In the genomic region with DNA sequence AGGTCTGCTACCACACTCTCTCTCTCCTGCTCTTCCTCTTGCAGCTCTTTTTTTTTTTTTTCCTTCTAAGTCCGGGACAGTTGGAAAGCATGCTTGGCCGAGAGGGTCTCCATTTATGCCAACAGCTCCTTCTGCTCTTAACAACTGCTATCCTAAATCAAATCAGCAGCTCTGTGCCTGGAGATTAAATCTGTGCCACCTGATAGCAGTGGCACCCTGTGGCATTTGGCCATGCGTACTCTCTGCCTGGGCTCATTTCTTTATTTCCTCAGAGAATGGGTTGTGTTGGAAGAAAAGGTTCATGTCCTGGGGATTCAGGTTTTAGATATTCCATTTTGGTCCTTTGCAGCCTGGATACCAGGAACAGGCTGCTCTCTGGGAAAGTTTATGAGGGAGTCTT, we compare ENCODE assay signal across 31 cellular contexts.
"Had no signal": no experiment of that assay in that cellular context is flagged by ENCODE, and none has a peak within 500 bp of the region (broad histone marks: within the 10 kb centered on the region; RNA-seq: fewer than 3 reads in every experiment).

No MANE protein-coding gene starts in this region.

- H3K27me3 ChIP-seq: colonic mucosa, esophagus squamous epithelium, hepatocyte, neutrophil, sigmoid colon, uterus had no signal

- H3K4me1 Mint-ChIP-seq: activated CD4-positive, alpha-beta T cell treated with anti-CD3 and anti-CD28 coated beads, Interleukin-2, amount 10 ng/mL, durations not matched to agents 24 days and 14 days; activated naive CD4-positive, alpha-beta T cell treated with anti-CD3 and anti-CD28 coated beads, Interleukin-2, amount 10 ng/mL, durations not matched to agents 7 days and 5 days; nephron; stimulated activated effector memory CD8-positive, alpha-beta T cell treated with anti-CD3 and anti-CD28 coated beads, Interleukin-12 subunit alpha, Interleukin-12 subunit beta, amount 100 ng/mL, for 72 hours; stimulated activated naive CD8-positive, alpha-beta T cell treated with anti-CD3 and anti-CD28 coated beads, Interleukin-15, amount 100 ng/mL, for 72 hours had no signal

- H3K4me2 ChIP-seq: hepatocyte had no signal

- H3K4me1 ChIP-seq: colonic mucosa, esophagus squamous epithelium, left ventricle myocardium inferior, sigmoid colon, uterus had no signal

- H3K27ac ChIP-seq: colonic mucosa, epithelial cell of prostate, esophagus squamous epithelium, hepatocyte, left ventricle myocardium inferior, neutrophil, sigmoid colon, uterus, WERI-Rb-1 had no signal

- H3K4me3 Mint-ChIP-seq: activated CD4-positive, alpha-beta memory T cell treated with anti-CD3 and anti-CD28 coated beads for 36 hours; activated CD4-positive, alpha-beta T cell treated with anti-CD3 and anti-CD28 coated beads, Interleukin-2, amount 10 ng/mL, durations not matched to agents 24 days and 14 days; activated naive CD4-positive, alpha-beta T cell treated with anti-CD3 and anti-CD28 coated beads, Interleukin-2, amount 10 ng/mL, durations not matched to agents 7 days and 5 days; activated T-helper 1 cell treated with anti-CD3 and anti-CD28 coated beads, Interleukin-12 subunit alpha, Interleukin-12 subunit beta, Interleukin-2, Interleukin-4 antibody, amounts not matched to agents 30 ng/mL and 10 ng/mL and 1 ng/mL, durations not matched to agents 14 hours and 24 hours and 36 hours; nephron; stimulated activated effector memory CD8-positive, alpha-beta T cell treated with anti-CD3 and anti-CD28 coated beads, Interleukin-12 subunit alpha, Interleukin-12 subunit beta, amount 100 ng/mL, for 72 hours; stimulated activated naive CD8-positive, alpha-beta T cell treated with anti-CD3 and anti-CD28 coated beads, Interleukin-15, amount 100 ng/mL, for 72 hours; T-helper 1 cell treated with Interleukin-12 subunit alpha and Interleukin-12 subunit beta and Interleukin-4 antibody, amounts not matched to agents 30 μg/mL and 1 μg/mL, for 36 hours; type B pancreatic cell had no signal

- H3K79me2 ChIP-seq: hepatocyte had no signal

- H3K36me3 ChIP-seq: colonic mucosa, esophagus squamous epithelium, left ventricle myocardium inferior, neutrophil, sigmoid colon, uterus, WERI-Rb-1 had no signal

- H2AFZ ChIP-seq: hepatocyte had no signal

- H3K9me3 Mint-ChIP-seq: nephron, type B pancreatic cell had no signal

- ATAC-seq: stimulated activated effector memory CD8-positive, alpha-beta T cell treated with anti-CD3 and anti-CD28 coated beads, Interleukin-12 subunit alpha, Interleukin-12 subunit beta, amount 100 ng/mL, for 72 hours; stimulated activated naive CD8-positive, alpha-beta T cell treated with anti-CD3 and anti-CD28 coated beads, Interleukin-15, amount 100 ng/mL, for 72 hours had no signal

- H3K36me3 Mint-ChIP-seq: activated CD4-positive, alpha-beta memory T cell treated with anti-CD3 and anti-CD28 coated beads for 36 hours; activated naive CD4-positive, alpha-beta T cell treated with anti-CD3 and anti-CD28 coated beads, Interleukin-2, amount 10 ng/mL, durations not matched to agents 7 days and 5 days; stimulated activated effector memory CD8-positive, alpha-beta T cell treated with anti-CD3 and anti-CD28 coated beads, Interleukin-12 subunit alpha, Interleukin-12 subunit beta, amount 100 ng/mL, for 72 hours; type B pancreatic cell had no signal

- DNase-seq: activated CD4-positive, alpha-beta memory T cell treated with anti-CD3 and anti-CD28 coated beads for 36 hours; activated CD4-positive, alpha-beta T cell treated with anti-CD3 and anti-CD28 coated beads, Interleukin-2, amount 10 ng/mL, durations not matched to agents 24 days and 14 days; activated CD4-positive, CD25-positive, alpha-beta regulatory T cell treated with anti-CD3 and anti-CD28 coated beads, Interleukin-2, amount 50 U/mL, for 72 hours; activated CD8-positive, alpha-beta memory T cell treated with anti-CD3 and anti-CD28 coated beads, Interleukin-2, amount 50 U/mL, for 4 hours; activated effector memory CD4-positive, alpha-beta T cell treated with anti-CD3 and anti-CD28 coated beads, Interleukin-2, amount 50 U/mL, for 16 hours; activated naive CD4-positive, alpha-beta T cell treated with anti-CD3 and anti-CD28 coated beads, Interleukin-2, amount 10 ng/mL, durations not matched to agents 7 days and 5 days; activated T-cell treated with anti-CD3 and anti-CD28 coated beads, Interleukin-2, amount 50 U/mL, for 1 hour; amniotic stem cell; colonic mucosa; effector CD8-positive, alpha-beta T cell; esophagus squamous epithelium; glutamatergic neuron; islet precursor cell; left ventricle myocardium inferior; sigmoid colon; small intestine; stimulated activated CD4-positive, alpha-beta T cell treated with anti-CD3 and anti-CD28 coated beads, Interleukin-4, amount 100 ng/mL, for 24 hours; stimulated activated naive CD8-positive, alpha-beta T cell treated with anti-CD3 and anti-CD28 coated beads, Interleukin-15, amount 100 ng/mL, for 72 hours; T-helper 9 cell; uterus; WERI-Rb-1 had no signal

- H3K4me3 ChIP-seq: colonic mucosa, esophagus squamous epithelium, hepatocyte, left ventricle myocardium inferior, lung, sigmoid colon, uterus had no signal

- H3K9me3 ChIP-seq: colonic mucosa, esophagus squamous epithelium, neutrophil, sigmoid colon, uterus had no signal

- H3K27ac Mint-ChIP-seq: activated CD4-positive, alpha-beta memory T cell treated with anti-CD3 and anti-CD28 coated beads for 36 hours; activated CD4-positive, alpha-beta T cell treated with anti-CD3 and anti-CD28 coated beads, Interleukin-2, amount 10 ng/mL, durations not matched to agents 24 days and 14 days; activated T-helper 1 cell treated with anti-CD3 and anti-CD28 coated beads, Interleukin-12 subunit alpha, Interleukin-12 subunit beta, Interleukin-2, Interleukin-4 antibody, amounts not matched to agents 30 ng/mL and 10 ng/mL and 1 ng/mL, durations not matched to agents 14 hours and 24 hours and 36 hours; nephron; progenitor cell of endocrine pancreas; stimulated activated effector memory CD8-positive, alpha-beta T cell treated with anti-CD3 and anti-CD28 coated beads, Interleukin-12 subunit alpha, Interleukin-12 subunit beta, amount 100 ng/mL, for 72 hours; stimulated activated naive CD8-positive, alpha-beta T cell treated with anti-CD3 and anti-CD28 coated beads, Interleukin-15, amount 100 ng/mL, for 72 hours; T-helper 1 cell treated with Interleukin-12 subunit alpha and Interleukin-12 subunit beta and Interleukin-4 antibody, amounts not matched to agents 30 μg/mL and 1 μg/mL, for 36 hours; type B pancreatic cell had no signal

- H3K27me3 Mint-ChIP-seq: activated CD4-positive, alpha-beta memory T cell treated with anti-CD3 and anti-CD28 coated beads for 36 hours; activated CD4-positive, alpha-beta T cell treated with anti-CD3 and anti-CD28 coated beads, Interleukin-2, amount 10 ng/mL, durations not matched to agents 24 days and 14 days; activated naive CD4-positive, alpha-beta T cell treated with anti-CD3 and anti-CD28 coated beads, Interleukin-2, amount 10 ng/mL, durations not matched to agents 7 days and 5 days; progenitor cell of endocrine pancreas; stimulated activated naive CD8-positive, alpha-beta T cell treated with anti-CD3 and anti-CD28 coated beads, Interleukin-15, amount 100 ng/mL, for 72 hours; type B pancreatic cell had no signal
